In genomic region chr1:80272495-80272894, GRCh38 we compare ENCODE assay signal across 7 cellular contexts.
"Had no signal": no experiment of that assay in that cellular context is flagged by ENCODE, and none has a peak within 500 bp of the region (broad histone marks: within the 10 kb centered on the region; RNA-seq: fewer than 3 reads in every experiment).

No MANE protein-coding gene starts in this region.

- FAIRE-seq: G401.6, GM12891, GM12892, GM18507, GM19239 had no signal

- DNase-seq: GDM1, GF-D8 had no signal
